ENCODE assay signal across 19 cellular contexts in the genomic region with DNA sequence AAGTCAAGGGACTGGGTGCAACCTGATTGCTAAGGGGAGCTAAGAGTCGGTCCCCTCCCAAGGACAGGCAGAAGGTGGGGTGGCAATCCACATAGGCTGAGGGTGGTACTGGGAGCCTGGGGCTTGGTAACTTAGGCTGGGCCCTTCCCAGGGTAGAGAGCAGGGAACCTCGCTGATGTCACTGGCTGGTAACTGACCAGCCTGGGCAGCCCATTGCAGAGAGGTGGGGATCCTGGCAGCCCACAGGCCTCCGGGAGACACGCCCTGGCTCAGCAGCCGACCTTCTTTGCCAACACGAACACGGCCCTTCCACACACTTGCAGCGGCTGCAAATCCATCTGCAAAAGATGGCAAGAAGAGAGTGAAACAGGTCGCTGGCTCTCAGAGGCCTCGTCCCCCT. TPM values are rescaled to one million over a fixed set of nuclear protein-coding genes. Genes with fewer than 3 reads are reported as not detected.
DNase-seq lines count a peak whose midpoint lies in the region; TF ChIP-seq lines count a peak whose summit lies in the region.
"Had no signal": no experiment of that assay in that cellular context is flagged by ENCODE, and none has a peak within 500 bp of the region (broad histone marks: within the 10 kb centered on the region; RNA-seq: fewer than 3 reads in every experiment).

No MANE protein-coding gene starts in this region.

- H3K27ac Mint-ChIP-seq in activated naive CD4-positive, alpha-beta T cell treated with anti-CD3 and anti-CD28 coated beads, Interleukin-2, amount 10 ng/mL, durations not matched to agents 7 days and 5 days: no peak overlapping the region
- H3K27ac Mint-ChIP-seq: activated naive CD4-positive, alpha-beta T cell treated with anti-CD3 and anti-CD28 coated beads, Interleukin-2, amount 50 U/mL, for 72 hours; activated T-cell treated with anti-CD3 and anti-CD28 coated beads, Interleukin-2, amount 50 U/mL, for 72 hours; GM23338; stimulated activated naive CD8-positive, alpha-beta T cell treated with anti-CD3 and anti-CD28 coated beads, Interleukin-15, Interleukin-2, amounts not matched to agents 100 ng/mL and 50 ng/mL, for 24 hours had no signal

- no peaks in the 10 kb centered on the region for H3K9me3 Mint-ChIP-seq in activated naive CD4-positive, alpha-beta T cell treated with anti-CD3 and anti-CD28 coated beads, Interleukin-2, amount 10 ng/mL, durations not matched to agents 7 days and 5 days
- H3K9me3 Mint-ChIP-seq: activated naive CD4-positive, alpha-beta T cell treated with anti-CD3 and anti-CD28 coated beads, Interleukin-2, amount 50 U/mL, for 72 hours; activated T-cell treated with anti-CD3 and anti-CD28 coated beads, Interleukin-2, amount 50 U/mL, for 72 hours; GM23338; stimulated activated naive CD8-positive, alpha-beta T cell treated with anti-CD3 and anti-CD28 coated beads, Interleukin-15, Interleukin-2, amounts not matched to agents 100 ng/mL and 50 ng/mL, for 24 hours had no signal

- DNase-seq in esophagus squamous epithelium (lab: John Stamatoyannopoulos, UW) (no peak), right atrium auricular region (ENCODE audit: low spot score) (no peak), SKM-1 treated with dmso at 0.1 percent for 144 hours (lab: John Stamatoyannopoulos, UW; ENCODE audit: unreplicated experiment) (no peak), NCI-H1694 treated with DMSO at 0.1 percent for 48 hours (lab: John Stamatoyannopoulos, UW) (no peak), cortex of kidney (lab: John Stamatoyannopoulos, UW) (no peak)
- no peak for DNase-seq in activated naive CD4-positive, alpha-beta T cell treated with anti-CD3 and anti-CD28 coated beads, Interleukin-2, amount 10 ng/mL, durations not matched to agents 7 days and 5 days
- DNase-seq: activated CD4-positive, CD25-positive, alpha-beta regulatory T cell; activated T-cell treated with anti-CD3 and anti-CD28 coated beads, Interleukin-2, amount 50 U/mL, for 72 hours; body of pancreas; foreskin keratinocyte; NCI-H1436 treated with DMSO at 0.1 percent for 48 hours; PC-3 had no signal

- peaks cover 17 to 76% (median 64%) of the 10 kb centered on the region in 10 experiments for H3K4me1 ChIP-seq in BLaER1 treated with 17β-estradiol and CSF1 and Interleukin-3, amounts not matched to agents 10 nM and 100 nM
- H3K4me1 ChIP-seq in esophagus squamous epithelium: peaks cover 26 to 74% (median 46%) of the 10 kb centered on the region in 3 donors
- peaks cover 0 to 68% of the 10 kb centered on the region in 2 donors for H3K4me1 ChIP-seq in right atrium auricular region
- peaks cover 25% of the 10 kb centered on the region for H3K4me1 ChIP-seq in rectal smooth muscle tissue (ENCODE audit: control insufficient read depth, insufficient read depth, low read length)

- intact Hi-C loops in esophagus squamous epithelium (cut with DNase I): no loop called here

- H3K27me3 Mint-ChIP-seq in activated naive CD4-positive, alpha-beta T cell treated with anti-CD3 and anti-CD28 coated beads, Interleukin-2, amount 10 ng/mL, durations not matched to agents 7 days and 5 days: peaks cover under 1% of the 10 kb centered on the region
- H3K27me3 Mint-ChIP-seq: stimulated activated naive CD8-positive, alpha-beta T cell treated with anti-CD3 and anti-CD28 coated beads, Interleukin-15, Interleukin-2, amounts not matched to agents 100 ng/mL and 50 ng/mL, for 24 hours had no signal

- no peak overlapping the region for H3K4me3 ChIP-seq in BLaER1 treated with 17β-estradiol and CSF1 and Interleukin-3, amounts not matched to agents 10 nM and 100 nM
- H3K4me3 ChIP-seq in esophagus squamous epithelium (no peak overlapping the region), right atrium auricular region (no peak overlapping the region), rectal smooth muscle tissue (ENCODE audit: low read length) (no peak overlapping the region)
- H3K4me3 ChIP-seq: body of pancreas, GM23338, SJSA1 had no signal

- H3K36me3 ChIP-seq in BLaER1 treated with 17β-estradiol and CSF1 and Interleukin-3, amounts not matched to agents 10 nM and 100 nM: no peaks in the 10 kb centered on the region
- H3K36me3 ChIP-seq in esophagus squamous epithelium (peaks cover 4 to 44% (median 11%) of the 10 kb centered on the region in 3 donors), right atrium auricular region (peaks cover 45% of the 10 kb centered on the region), rectal smooth muscle tissue (ENCODE audit: control insufficient read depth, insufficient read depth, low read length) (no peaks in the 10 kb centered on the region)

- H3K9ac ChIP-seq in BLaER1 treated with 17β-estradiol and CSF1 and Interleukin-3, amounts not matched to agents 10 nM and 100 nM: 0 out of 22 replicates have a peak overlapping the region, but pooled peaks of 1 of the 11 experiments have one; percentile 18
- no peak overlapping the region for H3K9ac ChIP-seq in rectal smooth muscle tissue (ENCODE audit: low read length)

- no peak for TF ChIP-seq CTCF in esophagus squamous epithelium (IDR thresholded peaks at IDR 0.05)
- no peak for TF ChIP-seq CTCF in right atrium auricular region (IDR thresholded peaks at IDR 0.05)

- no peak for TF ChIP-seq POLR2A in esophagus squamous epithelium (IDR thresholded peaks at IDR 0.05)

- WGBS in esophagus squamous epithelium, 2 donors: 25 to 60% methylated on average over 2 of the region's 10 CpGs

- H3K27ac ChIP-seq in BLaER1 treated with 17β-estradiol and CSF1 and Interleukin-3, amounts not matched to agents 10 nM and 100 nM: peak overlapping the region in 2 of 11 experiments; percentile 17 to 36; a peak in 1 of 22 replicates
- peak overlapping the region in 3 of 4 donors; percentile 58 to 89 (median 63) for H3K27ac ChIP-seq in esophagus squamous epithelium
- H3K27ac ChIP-seq in right atrium auricular region: peak overlapping the region; percentile 89 to 98
- H3K27ac ChIP-seq in rectal smooth muscle tissue (ENCODE audit: low read depth, low read length): peak overlapping the region; percentile 70
- H3K27ac ChIP-seq: body of pancreas, foreskin keratinocyte, SJSA1 had no signal

- H3K36me3 Mint-ChIP-seq in activated naive CD4-positive, alpha-beta T cell treated with anti-CD3 and anti-CD28 coated beads, Interleukin-2, amount 10 ng/mL, durations not matched to agents 7 days and 5 days: no peaks in the 10 kb centered on the region
- H3K36me3 Mint-ChIP-seq: activated naive CD4-positive, alpha-beta T cell treated with anti-CD3 and anti-CD28 coated beads, Interleukin-2, amount 50 U/mL, for 72 hours had no signal

- no peak overlapping the region for H3K4me3 Mint-ChIP-seq in activated naive CD4-positive, alpha-beta T cell treated with anti-CD3 and anti-CD28 coated beads, Interleukin-2, amount 10 ng/mL, durations not matched to agents 7 days and 5 days
- H3K4me3 Mint-ChIP-seq: activated T-cell treated with anti-CD3 and anti-CD28 coated beads, Interleukin-2, amount 50 U/mL, for 72 hours; GM23338; stimulated activated naive CD8-positive, alpha-beta T cell treated with anti-CD3 and anti-CD28 coated beads, Interleukin-15, Interleukin-2, amounts not matched to agents 100 ng/mL and 50 ng/mL, for 24 hours had no signal

- no peaks in the 10 kb centered on the region for H3K9me3 ChIP-seq in BLaER1 treated with 17β-estradiol and CSF1 and Interleukin-3, amounts not matched to agents 10 nM and 100 nM (replicated peaks in 1 of 11)
- H3K9me3 ChIP-seq in esophagus squamous epithelium (no peaks in the 10 kb centered on the region), right atrium auricular region (no peaks in the 10 kb centered on the region)
- H3K9me3 ChIP-seq: body of pancreas, SJSA1 had no signal

- peaks cover 0 to 6% (median 0%) of the 10 kb centered on the region in 11 experiments; a peak in 2 of 22 replicates for H3K27me3 ChIP-seq in BLaER1 treated with 17β-estradiol and CSF1 and Interleukin-3, amounts not matched to agents 10 nM and 100 nM
- no peaks in the 10 kb centered on the region for H3K27me3 ChIP-seq in esophagus squamous epithelium
- H3K27me3 ChIP-seq in right atrium auricular region: no peaks in the 10 kb centered on the region
- H3K27me3 ChIP-seq in rectal smooth muscle tissue (ENCODE audit: control insufficient read depth, insufficient read depth, low read length): no peaks in the 10 kb centered on the region
- H3K27me3 ChIP-seq: body of pancreas, foreskin keratinocyte, SJSA1 had no signal

- CTCF ChIA-PET in activated naive CD4-positive, alpha-beta T cell treated with anti-CD3 and anti-CD28 coated beads, Interleukin-2, amount 10 ng/mL, durations not matched to agents 7 days and 5 days (lab: Charles Lee): no interaction called here

- peak overlapping the region in 8 of 11 experiments; percentile 34 to 72 (median 67); a peak in 16 of 22 replicates for H3K4me2 ChIP-seq in BLaER1 treated with 17β-estradiol and CSF1 and Interleukin-3, amounts not matched to agents 10 nM and 100 nM
- H3K4me2 ChIP-seq: GM23338 had no signal

- no peaks in the 10 kb centered on the region for H3K4me1 Mint-ChIP-seq in activated naive CD4-positive, alpha-beta T cell treated with anti-CD3 and anti-CD28 coated beads, Interleukin-2, amount 10 ng/mL, durations not matched to agents 7 days and 5 days

- H4K20me1 ChIP-seq in BLaER1 treated with 17β-estradiol and CSF1 and Interleukin-3, amounts not matched to agents 10 nM and 100 nM: no peaks in the 10 kb centered on the region; a peak in 1 of 22 replicates

RNA-seq across cellular contexts. Expression of a gene that starts 25.4 kb away (rescaled TPM):
- total RNA-seq in esophagus squamous epithelium (10 to 100 TPM; 13.9 to 22.0 (median 17.6) TPM), right atrium auricular region (10 to 100 TPM; 40.8 to 78.6 TPM)

RNA-seq across cellular contexts. Expression of a gene that starts 46.1 kb away (rescaled TPM):
- 10 to 100 TPM; 49.5 to 81.6 (median 71.7) TPM for total RNA-seq in esophagus squamous epithelium
- total RNA-seq in right atrium auricular region: 100 to 1,000 TPM; 265 to 288 TPM

RNA-seq across cellular contexts. Expression of a gene that starts 54.9 kb away (rescaled TPM):
- total RNA-seq in esophagus squamous epithelium (under 1 TPM in 1 of 4 donors, not detected in 3; 0.76 TPM), right atrium auricular region (not detected)
- total RNA-seq: body of pancreas, GM23338, omental fat pad, PC-3, SJSA1 had no signal
